ENCODE assay signal across 24 cellular contexts in the genomic region with DNA sequence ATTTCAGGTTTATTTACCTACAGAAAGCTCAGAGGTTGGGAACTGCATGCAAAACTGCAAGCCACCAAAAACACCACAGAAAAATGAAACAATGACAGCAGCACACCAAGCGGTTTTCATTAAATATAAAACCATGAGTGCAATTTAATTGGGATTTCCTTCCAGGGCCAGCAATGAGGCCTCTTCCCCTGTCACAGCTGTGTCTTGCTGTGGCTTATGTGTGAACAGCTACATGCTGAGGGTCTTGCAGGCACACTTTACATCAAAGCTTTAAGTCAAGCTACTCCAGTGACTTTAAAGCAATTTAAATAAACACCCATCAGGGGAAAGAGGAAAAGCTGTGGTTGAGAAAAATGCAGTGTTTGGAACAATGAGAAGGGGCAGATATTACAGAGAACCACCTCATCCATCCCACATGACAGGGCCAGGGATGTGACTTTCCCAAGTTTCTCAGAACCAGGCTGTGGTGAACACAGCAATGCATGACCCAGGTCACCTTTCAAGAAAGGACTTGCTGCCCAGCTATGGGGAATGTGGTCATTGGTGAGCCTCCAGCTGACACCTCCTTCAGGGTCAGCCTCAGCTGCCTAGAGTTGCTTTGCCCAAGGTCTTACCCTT.
DNase-seq lines count a peak whose midpoint lies in the region; ATAC-seq and TF ChIP-seq lines count a peak whose summit lies in the region.
"Had no signal": no experiment of that assay in that cellular context is flagged by ENCODE, and none has a peak within 500 bp of the region (broad histone marks: within the 10 kb centered on the region; RNA-seq: fewer than 3 reads in every experiment).

No MANE protein-coding gene starts in this region.

- no peak overlapping the region for H2BK12ac ChIP-seq in trophoblast cell (ENCODE audit: low read length)

- H2AFZ ChIP-seq in fibroblast of lung (ENCODE audit: low read length): no peak overlapping the region
- H2AFZ ChIP-seq in trophoblast cell (ENCODE audit: insufficient read depth, low read length, poor library complexity): no peak overlapping the region

- no peak overlapping the region for H2BK5ac ChIP-seq in trophoblast cell (ENCODE audit: low read depth, low read length, poor library complexity)

- H3K4me3 ChIP-seq in GM12865 (ENCODE audit: low read depth, low read length) (no peak overlapping the region), fibroblast of lung (replicated peaks in 1 of 4; ENCODE audit: control extremely low read depth in 1 of 4, insufficient read depth in 1 of 4, low read depth in 3 of 4, low read length in 4 of 4) (no peak overlapping the region), trophoblast cell (ENCODE audit: low read depth, low read length) (peak overlapping the region; percentile 32)
- H3K4me3 ChIP-seq: heart left ventricle, pancreas, right atrium auricular region, spleen, suprapubic skin had no signal

- WGBS in trophoblast cell (ENCODE audit: extremely low coverage, insufficient coverage, insufficient read length): no CpG with 5 or more reads among the region's 1 CpG

- no peak overlapping the region for H3K27ac Mint-ChIP-seq in naive thymus-derived CD8-positive, alpha-beta T cell
- H3K27ac Mint-ChIP-seq: CD4-positive, alpha-beta T cell; naive B cell; stimulated activated memory B cell treated with anti-CD40 and anti-IgM and Interleukin-4, amounts not matched to agents 10 μg/mL and 1 μg/mL and 100 μg/mL, for 72 hours had no signal

- no peaks in the 10 kb centered on the region for H3K36me3 Mint-ChIP-seq in naive thymus-derived CD8-positive, alpha-beta T cell
- H3K36me3 Mint-ChIP-seq: naive B cell; stimulated activated memory B cell treated with anti-CD40 and anti-IgM and Interleukin-4, amounts not matched to agents 10 μg/mL and 1 μg/mL and 100 μg/mL, for 72 hours had no signal

- H3K27me3 ChIP-seq in fibroblast of lung (ENCODE audit: control insufficient read depth, insufficient read depth, low read length) (no peaks in the 10 kb centered on the region), trophoblast cell (ENCODE audit: insufficient read depth, low read length) (no peaks in the 10 kb centered on the region)
- H3K27me3 ChIP-seq: heart left ventricle, pancreas, right atrium auricular region, spleen, suprapubic skin had no signal

- no peak overlapping the region for H3K4me3 Mint-ChIP-seq in naive thymus-derived CD8-positive, alpha-beta T cell
- H3K4me3 Mint-ChIP-seq: CD4-positive, alpha-beta T cell; naive B cell; stimulated activated memory B cell treated with anti-CD40 and anti-IgM and Interleukin-4, amounts not matched to agents 10 μg/mL and 1 μg/mL and 100 μg/mL, for 72 hours had no signal

- ATAC-seq in naive thymus-derived CD8-positive, alpha-beta T cell: no peak
- ATAC-seq in HG03354 (IDR thresholded peaks at IDR 0.05; ENCODE audit: poor library complexity, severe bottlenecking, unreplicated experiment): no peak
- ATAC-seq: heart left ventricle; pancreas; stimulated activated memory B cell treated with anti-CD40 and anti-IgM and Interleukin-4, amounts not matched to agents 10 μg/mL and 1 μg/mL and 100 μg/mL, for 72 hours had no signal

- H3K9ac ChIP-seq in fibroblast of lung (ENCODE audit: insufficient read depth, low read length) (no peak overlapping the region), trophoblast cell (ENCODE audit: low read length) (no peak overlapping the region)

- H3K23ac ChIP-seq in trophoblast cell (ENCODE audit: low read length): no peak overlapping the region

- H3K36me3 ChIP-seq in fibroblast of lung (ENCODE audit: control insufficient read depth, insufficient read depth, low read length) (no peaks in the 10 kb centered on the region), trophoblast cell (ENCODE audit: control insufficient read depth in 1 of 2, insufficient read depth in 2 of 2, low read length in 2 of 2) (no peaks in the 10 kb centered on the region)
- H3K36me3 ChIP-seq: heart left ventricle, pancreas, right atrium auricular region, spleen, suprapubic skin had no signal

- no peaks in the 10 kb centered on the region for H4K20me1 ChIP-seq in fibroblast of lung (ENCODE audit: control insufficient read depth, extremely low read depth, insufficient read depth, low read length)

- H4K91ac ChIP-seq in trophoblast cell (ENCODE audit: low read depth, low read length): no peak overlapping the region

- peaks cover 8% of the 10 kb centered on the region for H3K4me1 ChIP-seq in fibroblast of lung (ENCODE audit: control insufficient read depth, extremely low read depth, insufficient read depth, low read length)
- no peaks in the 10 kb centered on the region for H3K4me1 ChIP-seq in trophoblast cell (ENCODE audit: control insufficient read depth in 1 of 2, insufficient read depth in 2 of 2, low read length in 2 of 2)
- H3K4me1 ChIP-seq: pancreas, right atrium auricular region had no signal

- no peaks in the 10 kb centered on the region for H3K4me1 Mint-ChIP-seq in naive thymus-derived CD8-positive, alpha-beta T cell
- H3K4me1 Mint-ChIP-seq: naive B cell; stimulated activated memory B cell treated with anti-CD40 and anti-IgM and Interleukin-4, amounts not matched to agents 10 μg/mL and 1 μg/mL and 100 μg/mL, for 72 hours had no signal

- H4K12ac ChIP-seq in trophoblast cell (ENCODE audit: low read depth, low read length): no peak overlapping the region

- H3K14ac ChIP-seq in trophoblast cell (ENCODE audit: low read length): no peak overlapping the region

- H3K9me3 ChIP-seq in fibroblast of lung (ENCODE audit: control insufficient read depth, insufficient read depth, low read depth, low read length) (no peaks in the 10 kb centered on the region), trophoblast cell (ENCODE audit: insufficient read depth, low read depth, low read length) (no peaks in the 10 kb centered on the region)
- H3K9me3 ChIP-seq: heart left ventricle, pancreas, right atrium auricular region, spleen, suprapubic skin had no signal

- H3K79me1 ChIP-seq in trophoblast cell (ENCODE audit: low read length): no peaks in the 10 kb centered on the region

- H3K4me2 ChIP-seq in fibroblast of lung (ENCODE audit: extremely low read depth, insufficient read depth, low read length): no peak overlapping the region
- no peak overlapping the region for H3K4me2 ChIP-seq in trophoblast cell (ENCODE audit: low read length)

- H4K8ac ChIP-seq in trophoblast cell (ENCODE audit: low read depth, low read length): no peak overlapping the region

- H2BK120ac ChIP-seq in trophoblast cell (ENCODE audit: insufficient read depth, low read length, poor library complexity): no peak overlapping the region

- POLR2A ChIA-PET in naive thymus-derived CD8-positive, alpha-beta T cell (lab: Charles Lee): no interaction called here

- H3K27ac ChIP-seq in fibroblast of lung (ENCODE audit: insufficient read depth, low read length) (no peak overlapping the region), trophoblast cell (ENCODE audit: low read depth, low read length) (no peak overlapping the region)
- H3K27ac ChIP-seq: heart left ventricle, pancreas, right atrium auricular region, spleen, suprapubic skin had no signal

- DNase-seq in GM12865 (ENCODE audit: low read depth) (peak; percentile 22), RPMI7951 (ENCODE audit: low read depth) (peak; percentile 73), fibroblast of lung (ENCODE audit: low read depth in 2 of 2) (peak; percentile 73 to 75), trophoblast cell (no peak), NCI-H524 (lab: John Stamatoyannopoulos, UW) (no peak)
- no peak for DNase-seq in naive thymus-derived CD8-positive, alpha-beta T cell
- DNase-seq: activated naive CD4-positive, alpha-beta T cell treated with anti-CD3 and anti-CD28 coated beads, Interleukin-2, amount 50 U/mL, for 16 hours; anterior cingulate cortex; CD4-positive, alpha-beta T cell; heart left ventricle; kidney glomerular epithelial cell; MM.1S; naive B cell; NCI-H1417; NCI-H2081; NCI-H446; pancreas; spleen; stimulated activated CD4-positive, alpha-beta T cell treated with anti-CD3 and anti-CD28 coated beads, Interleukin-4, amount 100 ng/mL, for 1 hour; T-helper 9 cell had no signal

- H3K9me3 Mint-ChIP-seq in naive thymus-derived CD8-positive, alpha-beta T cell: no peaks in the 10 kb centered on the region
- H3K9me3 Mint-ChIP-seq: CD4-positive, alpha-beta T cell; naive B cell; stimulated activated memory B cell treated with anti-CD40 and anti-IgM and Interleukin-4, amounts not matched to agents 10 μg/mL and 1 μg/mL and 100 μg/mL, for 72 hours had no signal

- no peak overlapping the region for H3K4ac ChIP-seq in trophoblast cell (ENCODE audit: low read depth, low read length)

- peaks cover 0 to under 1% (median 0%) of the 10 kb centered on the region in 5 donors for H3K27me3 Mint-ChIP-seq in naive thymus-derived CD8-positive, alpha-beta T cell
- H3K27me3 Mint-ChIP-seq: CD4-positive, alpha-beta T cell; naive B cell; stimulated activated memory B cell treated with anti-CD40 and anti-IgM and Interleukin-4, amounts not matched to agents 10 μg/mL and 1 μg/mL and 100 μg/mL, for 72 hours had no signal

- H3K18ac ChIP-seq in trophoblast cell (ENCODE audit: low read length): no peak overlapping the region

- no peak overlapping the region for H2AK5ac ChIP-seq in trophoblast cell (ENCODE audit: low read length)

- TF ChIP-seq CTCF in GM12865 (IDR thresholded peaks at IDR 0.05; ENCODE audit: insufficient read depth, low read depth, low read length, missing control alignments) (no peak), fibroblast of lung (conservative IDR thresholded peaks at IDR 0.05 in 1 of 2, IDR thresholded peaks at IDR 0.05 in 1 of 2; ENCODE audit: low read depth in 1 of 2, low read length in 2 of 2) (no peak)

- H3K79me2 ChIP-seq in fibroblast of lung (ENCODE audit: control insufficient read depth, insufficient read depth, low read length): no peaks in the 10 kb centered on the region
- H3K79me2 ChIP-seq in trophoblast cell (ENCODE audit: control insufficient read depth, insufficient read depth, low read length, poor library complexity): no peaks in the 10 kb centered on the region

Comparison
In these comparisons a context has a peak if more than half of its experiments do, and no peak if none do; other contexts are left out.
1. DNase-seq: peak in GM12865 (single experiment), RPMI7951 (single experiment) and fibroblast of lung (2 of 2); none in trophoblast cell (0 of 2), naive thymus-derived CD8-positive, alpha-beta T cell (0 of 10) and NCI-H524 (0 of 2).